18 cellular contexts compared by ENCODE assay signal in the genomic region with DNA sequence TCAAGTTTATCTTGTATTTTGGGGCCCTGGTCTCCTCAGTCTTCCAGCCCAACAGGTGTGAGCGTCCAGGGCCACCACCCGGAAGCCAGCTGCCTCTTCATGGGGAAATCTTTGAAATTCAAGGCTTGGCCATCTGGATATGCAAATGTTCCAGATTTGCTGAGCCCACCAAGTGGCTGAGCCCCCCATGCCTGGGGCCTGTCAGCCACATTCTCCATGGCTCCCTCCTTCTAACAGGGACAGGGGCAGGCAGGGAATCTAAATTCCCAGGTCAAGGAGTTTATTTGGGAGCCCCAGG. TPM values are rescaled to one million over a fixed set of nuclear protein-coding genes. Genes with fewer than 3 reads are reported as not detected.
DNase-seq lines count a peak whose midpoint lies in the region; ATAC-seq, FAIRE-seq and TF ChIP-seq lines count a peak whose summit lies in the region.
"Had no signal": no experiment of that assay in that cellular context is flagged by ENCODE, and none has a peak within 500 bp of the region (broad histone marks: within the 10 kb centered on the region; RNA-seq: fewer than 3 reads in every experiment).

No MANE protein-coding gene starts in this region.

- no peak for TF ChIP-seq EP300 in GM12878 (IDR thresholded peaks at IDR 0.05; ENCODE audit: borderline replicate concordance in 1 of 2, control insufficient read depth in 1 of 2, low read depth in 2 of 2, low read length in 2 of 2)

- no peaks in the 10 kb centered on the region for H3K9me2 ChIP-seq in MM.1S (replicated peaks; ENCODE audit: insufficient read depth, low read length)
- H3K9me2 ChIP-seq: SK-N-SH had no signal

- in situ Hi-C loops in GM12878 (cut with MboI) = loop anchor here (5.0 kb wide), 2 partner anchors 58 to 128 kb away; no protein-coding TSS in a partner anchor

- peaks cover 58% of the 10 kb centered on the region for H3K4me1 ChIP-seq in MM.1S (ENCODE audit: low read length)
- peaks cover 60% of the 10 kb centered on the region for H3K4me1 ChIP-seq in GM12878 (ENCODE audit: control insufficient read depth, insufficient read depth, low read length)

- H3K27me3 ChIP-seq in MM.1S (replicated peaks; ENCODE audit: insufficient read depth, low read length) (no peaks in the 10 kb centered on the region), GM12878 (replicated peaks in 1 of 2; ENCODE audit: control insufficient read depth in 2 of 2, insufficient read depth in 2 of 2, low read length in 1 of 2) (no peaks in the 10 kb centered on the region)
- H3K27me3 ChIP-seq: cardiac muscle cell, heart left ventricle, tibial artery had no signal

- FAIRE-seq in GM12878 (lab: Jason Lieb, UNC) = no peak
- FAIRE-seq: G401.6 had no signal

- DNase-seq in DMS 273 (lab: John Stamatoyannopoulos, UW; ENCODE audit: unreplicated experiment) (peak; percentile 70), DMS 273 treated with DMSO at 0.1 percent for 48 hours (lab: John Stamatoyannopoulos, UW) (no peak), MM.1S (no peak), GM12878 (ENCODE audit: low read depth, low spot score) (no peak), NCI-H774 (lab: John Stamatoyannopoulos, UW) (no peak)
- DNase-seq in stimulated activated CD8-positive, alpha-beta memory T cell treated with anti-CD3 and anti-CD28 coated beads, Interleukin-4, amount 100 ng/mL, for 48 hours = peak; percentile 9
- DNase-seq in activated CD4-positive, alpha-beta T cell treated with anti-CD3 and anti-CD28 coated beads for 4 hours = no peak
- DNase-seq: cortex of kidney had no signal

- TF ChIP-seq RAD21 in GM12878 (IDR thresholded peaks at IDR 0.05; ENCODE audit: insufficient read depth, low read depth, low read length) = no peak

- TF ChIP-seq CTCF in MM.1S (IDR thresholded peaks at IDR 0.05; ENCODE audit: low read length) = no peak
- TF ChIP-seq CTCF in GM12878 (IDR thresholded peaks at IDR 0.05 in 2 of 3, conservative IDR thresholded peaks at IDR 0.05 in 1 of 3; ENCODE audit: control insufficient read depth in 2 of 3, extremely low read depth in 1 of 3, insufficient read depth in 1 of 3, low read depth in 3 of 3, low read length in 3 of 3) = no peak

- RAD21 ChIA-PET in GM12878 (lab: Charles Lee; ENCODE audit: unreplicated experiment) = interaction anchor here (0.7 to 9.2 kb wide), 33 partner anchors 11 to 361 kb away, joined by 3 to 265 read pairs (median 5); partner anchors contain the start of genes CXXC5 and UBE2D2

- peaks cover 78% of the 10 kb centered on the region for H3F3A ChIP-seq in MM.1S (ENCODE audit: insufficient read depth, low read length)

- H3K79me2 ChIP-seq in MM.1S (ENCODE audit: low read length) (peaks cover 17% of the 10 kb centered on the region), GM12878 (ENCODE audit: control insufficient read depth, insufficient read depth, low read length) (peaks cover 4% of the 10 kb centered on the region)

- H3K36me3 ChIP-seq in MM.1S (replicated peaks; ENCODE audit: insufficient read depth, low read length) (no peaks in the 10 kb centered on the region), GM12878 (ENCODE audit: control insufficient read depth in 2 of 2, insufficient read depth in 2 of 2, low read length in 1 of 2) (peaks cover 1 to 11% of the 10 kb centered on the region in 2 experiments; a peak in 1 of 4 replicates)
- H3K36me3 ChIP-seq: cardiac muscle cell, neural progenitor cell had no signal

- 72% methylated on average over 2 of the region's 2 CpGs for WGBS in GM12878 (ENCODE audit: insufficient coverage, insufficient replicate concordance, low lambda C conversion rate, missing lambda C conversion rate)

- POLR2A ChIA-PET in GM12878 (lab: Charles Lee) = interaction anchor here (0.8 to 9.8 kb wide), 10 partner anchors 14 to 125 kb away, joined by 3 to 163 read pairs (median 6); partner anchors contain the start of gene CXXC5

- H3K4me3 ChIP-seq in MM.1S (ENCODE audit: low read length) (no peak overlapping the region), GM12878 (no peak overlapping the region)
- H3K4me3 ChIP-seq: cardiac muscle cell, heart left ventricle, K562, neural progenitor cell, tibial artery had no signal

- H3K9ac ChIP-seq in MM.1S (ENCODE audit: low read length) (no peak overlapping the region), GM12878 (ENCODE audit: control insufficient read depth, insufficient read depth, low read length) (no peak overlapping the region; the same call in 1 of the 2 replicates)
- H3K9ac ChIP-seq: neural progenitor cell, SK-N-SH had no signal

- peak overlapping the region; percentile 98; the same call in 1 of the 2 replicates for H3K27ac ChIP-seq in MM.1S (ENCODE audit: low read length)
- H3K27ac ChIP-seq in GM12878 (ENCODE audit: control insufficient read depth, insufficient read depth) = 0 out of 2 replicates have a peak overlapping the region, but pooled peaks have one; percentile 8
- H3K27ac ChIP-seq: 22Rv1, cardiac muscle cell, heart left ventricle, neural progenitor cell, tibial artery had no signal

- BruUV-seq in GM12878 (replicated peaks; lab: Mats Ljungman, UMichigan) = no TSS peak

- H2AFZ ChIP-seq in MM.1S (ENCODE audit: low read length) (no peak overlapping the region), GM12878 (ENCODE audit: control insufficient read depth, low read depth, low read length) (no peak overlapping the region)
- H2AFZ ChIP-seq: neural progenitor cell had no signal

- SMC1A ChIA-PET in GM12878 (lab: Charles Lee; ENCODE audit: uncharacterized antibody, unreplicated experiment) = interaction anchor here (0.7 to 12.2 kb wide), 36 partner anchors 11 to 212 kb away, joined by 3 to 212 read pairs (median 4); partner anchors contain the start of gene CXXC5

- TF ChIP-seq POLR2A in GM12878 (IDR thresholded peaks at IDR 0.05; ENCODE audit: low read depth, low read length) = no peak

- no peaks in the 10 kb centered on the region for H3K9me3 ChIP-seq in MM.1S (replicated peaks; ENCODE audit: insufficient read depth, low read length)
- no peaks in the 10 kb centered on the region for H3K9me3 ChIP-seq in GM12878 (replicated peaks; ENCODE audit: control insufficient read depth, insufficient read depth, low read length)
- H3K9me3 ChIP-seq: heart left ventricle, SK-N-SH, tibial artery had no signal

- CTCF ChIA-PET in GM12878 (lab: Yijun Ruan, JAX) = interaction anchor here (0.6 to 10.5 kb wide), 57 partner anchors 9 to 335 kb away, joined by 3 to 335 read pairs (median 5); partner anchors contain the start of genes CXXC5 and SPATA24

- H3K4me2 ChIP-seq in MM.1S (ENCODE audit: low read depth, low read length) = no peak overlapping the region
- no peak overlapping the region for H3K4me2 ChIP-seq in GM12878 (ENCODE audit: control insufficient read depth, insufficient read depth)
- H3K4me2 ChIP-seq: neural progenitor cell, SK-N-SH had no signal

- intact Hi-C loops in GM12878 (cut with micrococcal nuclease; ENCODE audit: unreplicated experiment) = loop anchor here (5.0 to 10.0 kb wide), 2 partner anchors 212 to 331 kb away; no protein-coding TSS in a partner anchor

- H4K20me1 ChIP-seq in MM.1S (ENCODE audit: insufficient read depth, low read length) (no peaks in the 10 kb centered on the region), GM12878 (ENCODE audit: control insufficient read depth, insufficient read depth) (no peaks in the 10 kb centered on the region)

- ATAC-seq in GM12878 (no peak), HG02678 (IDR thresholded peaks at IDR 0.05; ENCODE audit: unreplicated experiment) (no peak)
- ATAC-seq: stimulated activated naive CD8-positive, alpha-beta T cell treated with anti-CD3 and anti-CD28 coated beads, Interleukin-15, amount 100 ng/mL, for 72 hours had no signal

TF ChIP-seq in GM12878, 131 proteins besides CTCF, POLR2A, EP300 and RAD21 (continues in another document):
- TF ChIP-seq DPF2 (IDR thresholded peaks at IDR 0.05) = no peak
- TF ChIP-seq ASH2L (IDR thresholded peaks at IDR 0.05; ENCODE audit: borderline replicate concordance, low read depth) = no peak
- TF ChIP-seq SP1 (IDR thresholded peaks at IDR 0.05; ENCODE audit: low read depth, low read length) = no peak
- no peak for TF ChIP-seq ATF7 (IDR thresholded peaks at IDR 0.05; ENCODE audit: low read depth)
- TF ChIP-seq HDAC6 (IDR thresholded peaks at IDR 0.05; ENCODE audit: unreplicated experiment) = no peak
- TF ChIP-seq, protein P1, sequence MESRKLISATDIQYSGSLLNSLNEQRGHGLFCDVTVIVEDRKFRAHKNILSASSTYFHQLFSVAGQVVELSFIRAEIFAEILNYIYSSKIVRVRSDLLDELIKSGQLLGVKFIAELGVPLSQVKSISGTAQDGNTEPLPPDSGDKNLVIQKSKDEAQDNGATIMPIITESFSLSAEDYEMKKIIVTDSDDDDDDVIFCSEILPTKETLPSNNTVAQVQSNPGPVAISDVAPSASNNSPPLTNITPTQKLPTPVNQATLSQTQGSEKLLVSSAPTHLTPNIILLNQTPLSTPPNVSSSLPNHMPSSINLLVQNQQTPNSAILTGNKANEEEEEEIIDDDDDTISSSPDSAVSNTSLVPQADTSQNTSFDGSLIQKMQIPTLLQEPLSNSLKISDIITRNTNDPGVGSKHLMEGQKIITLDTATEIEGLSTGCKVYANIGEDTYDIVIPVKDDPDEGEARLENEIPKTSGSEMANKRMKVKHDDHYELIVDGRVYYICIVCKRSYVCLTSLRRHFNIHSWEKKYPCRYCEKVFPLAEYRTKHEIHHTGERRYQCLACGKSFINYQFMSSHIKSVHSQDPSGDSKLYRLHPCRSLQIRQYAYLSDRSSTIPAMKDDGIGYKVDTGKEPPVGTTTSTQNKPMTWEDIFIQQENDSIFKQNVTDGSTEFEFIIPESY (IDR thresholded peaks at IDR 0.05) = no peak

RNA-seq across cellular contexts. Expression of gene CXXC5, which starts 14.2 kb away (rescaled TPM):
- total RNA-seq in GM12878 (2013; cell fraction: nucleolus; rRNA removed) = 37.6 and 40.4 TPM in 2 replicates
- 71.4 and 90.8 TPM in 2 replicates for total RNA-seq in GM12878 (2014; rRNA removed)
- 24.9 and 26.8 TPM in 2 replicates for total RNA-seq in GM12878 (2014; rRNA removed; fragmentation: Illumina TruSeq; extraction: Trizol)
- 64.2 and 64.4 TPM in 2 replicates for total RNA-seq in GM12878 (2021)
- polyA plus RNA-seq in GM12878 (2011; ENCODE audit: low read depth) = 17.9 TPM
- polyA plus RNA-seq in GM12878 (2011; rRNA removed) = 55.4 and 57.5 TPM in 2 replicates
- 54.8 and 79.5 TPM in 2 replicates for polyA plus RNA-seq in GM12878 (2011; cell fraction: cytosol; rRNA removed)
- polyA plus RNA-seq in GM12878 (2011; cell fraction: nucleus; rRNA removed) = 43.4 and 55.0 TPM in 2 replicates
- 31.3 and 43.2 TPM in 2 replicates for polyA plus RNA-seq in GM12878 (2012)
- polyA plus RNA-seq in GM12878 (2014; fragmentation: Illumina TruSeq; extraction: Trizol) = 25.6 and 36.0 TPM in 2 replicates
- 1 to 10 TPM; 1.8 to 6.0 TPM for polyA plus RNA-seq in GM12878 (2014; fragmentation: Nextera tagmentation; extraction: Ambion mirVana)
- polyA plus RNA-seq in GM12878 (2014; rRNA removed) = 59.1 and 68.6 TPM in 2 replicates
- polyA plus RNA-seq in GM12878 (2016; fragmentation: Nextera tagmentation; extraction: Ambion mirVana) = 10 to 100 TPM; 33.8 to 45.4 TPM
- polyA minus RNA-seq in GM12878 (2011; rRNA and poly(A)+ RNA removed) = 32.3 and 76.6 TPM in 2 replicates
- 19.3 and 41.6 TPM in 2 replicates for polyA minus RNA-seq in GM12878 (2011; cell fraction: cytosol; rRNA and poly(A)+ RNA removed)
- 25.8 and 43.7 TPM in 2 replicates for polyA minus RNA-seq in GM12878 (2011; cell fraction: nucleus; rRNA and poly(A)+ RNA removed)

Comparison
In these comparisons a context has a peak if more than half of its experiments do, and no peak if none do; other contexts are left out.
1. DNase-seq: peak in DMS 273 (single experiment) and stimulated activated CD8-positive, alpha-beta memory T cell treated with anti-CD3 and anti-CD28 coated beads, Interleukin-4, amount 100 ng/mL, for 48 hours (single experiment); none in DMS 273 treated with DMSO at 0.1 percent for 48 hours (single experiment), MM.1S (single experiment), GM12878 (single experiment), NCI-H774 (single experiment) and activated CD4-positive, alpha-beta T cell treated with anti-CD3 and anti-CD28 coated beads for 4 hours (0 of 2).